Comparison of ENCODE assay signal across 21 cellular contexts in the genomic region with DNA sequence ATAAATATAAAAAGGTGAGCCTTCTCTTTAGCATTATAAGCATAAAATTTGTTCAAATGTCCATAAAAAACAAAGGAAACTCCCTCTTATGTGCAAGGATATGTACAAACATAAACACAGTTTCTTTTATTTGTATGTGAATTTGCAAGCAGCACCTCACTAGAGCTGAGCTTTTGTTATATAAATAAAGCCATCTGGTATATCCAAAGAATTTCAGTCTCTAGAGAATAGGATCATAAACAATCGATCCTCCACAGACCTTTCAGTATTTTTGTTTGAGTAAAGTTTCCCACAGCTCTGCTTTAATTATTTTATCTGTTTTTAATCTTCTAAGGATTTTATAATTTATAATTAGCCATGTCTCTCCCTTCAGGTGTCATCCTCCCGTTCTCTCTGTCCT.
A peak's percentile ranks its signal among the peaks of the same experiment; 100 is the strongest.
DNase-seq lines count a peak whose midpoint lies in the region; FAIRE-seq and TF ChIP-seq lines count a peak whose summit lies in the region.
"Had no signal": no experiment of that assay in that cellular context is flagged by ENCODE, and none has a peak within 500 bp of the region (broad histone marks: within the 10 kb centered on the region; RNA-seq: fewer than 3 reads in every experiment).

No MANE protein-coding gene starts in this region.

- peak overlapping the region; percentile 79 for H3K27ac Mint-ChIP-seq in osteocyte (ENCODE audit: unreplicated experiment)
- H3K27ac Mint-ChIP-seq in activated CD4-positive, alpha-beta memory T cell treated with anti-CD3 and anti-CD28 coated beads for 36 hours, result no peak overlapping the region
- H3K27ac Mint-ChIP-seq: activated B cell treated with CpG ODN at 0.5 μM for 24 hours; activated CD4-positive, alpha-beta memory T cell treated with anti-CD3 and anti-CD28 coated beads, Interleukin-2, amount 10 ng/mL, durations not matched to agents 7 days and 5 days; neural progenitor cell; type B pancreatic cell had no signal

- no peak overlapping the region for H3K4me3 Mint-ChIP-seq in osteocyte (ENCODE audit: unreplicated experiment)
- no peak overlapping the region for H3K4me3 Mint-ChIP-seq in activated CD4-positive, alpha-beta memory T cell treated with anti-CD3 and anti-CD28 coated beads for 36 hours
- H3K4me3 Mint-ChIP-seq: activated B cell treated with CpG ODN at 0.5 μM for 24 hours; activated CD4-positive, alpha-beta memory T cell treated with anti-CD3 and anti-CD28 coated beads, Interleukin-2, amount 10 ng/mL, durations not matched to agents 7 days and 5 days; neural progenitor cell; type B pancreatic cell had no signal

- peak; percentile 98 for FAIRE-seq in endometrium (lab: Jason Lieb, UNC)

- no peak for TF ChIP-seq CTCF in osteocyte (IDR thresholded peaks at IDR 0.05)

- H3K27me3 Mint-ChIP-seq in osteocyte (ENCODE audit: unreplicated experiment), result no peaks in the 10 kb centered on the region
- H3K27me3 Mint-ChIP-seq in activated CD4-positive, alpha-beta memory T cell treated with anti-CD3 and anti-CD28 coated beads for 36 hours, result peaks cover 6% of the 10 kb centered on the region
- H3K27me3 Mint-ChIP-seq: type B pancreatic cell had no signal

- H3K9me3 Mint-ChIP-seq in osteocyte (ENCODE audit: unreplicated experiment), result no peaks in the 10 kb centered on the region
- H3K9me3 Mint-ChIP-seq in activated CD4-positive, alpha-beta memory T cell treated with anti-CD3 and anti-CD28 coated beads for 36 hours, result no peaks in the 10 kb centered on the region
- H3K9me3 Mint-ChIP-seq: activated B cell treated with CpG ODN at 0.5 μM for 24 hours; activated CD4-positive, alpha-beta memory T cell treated with anti-CD3 and anti-CD28 coated beads, Interleukin-2, amount 10 ng/mL, durations not matched to agents 7 days and 5 days; neural progenitor cell; type B pancreatic cell had no signal

- intact Hi-C loops in activated CD4-positive, alpha-beta memory T cell treated with anti-CD3 and anti-CD28 coated beads for 36 hours (cut with micrococcal nuclease), result loop anchor here (5.0 to 10.0 kb wide), 3 partner anchors 101 to 631 kb away; no protein-coding TSS in a partner anchor

- H3K4me1 Mint-ChIP-seq in osteocyte (ENCODE audit: unreplicated experiment), result peaks cover 38% of the 10 kb centered on the region
- peaks cover 6% of the 10 kb centered on the region for H3K4me1 Mint-ChIP-seq in activated CD4-positive, alpha-beta memory T cell treated with anti-CD3 and anti-CD28 coated beads for 36 hours (ENCODE audit: low read depth)
- H3K4me1 Mint-ChIP-seq: activated B cell treated with CpG ODN at 0.5 μM for 24 hours had no signal

- POLR2A ChIA-PET in activated CD4-positive, alpha-beta memory T cell treated with anti-CD3 and anti-CD28 coated beads for 36 hours (lab: Charles Lee), result no interaction called here

- CTCF ChIA-PET in activated CD4-positive, alpha-beta memory T cell treated with anti-CD3 and anti-CD28 coated beads for 36 hours (lab: Charles Lee), result no interaction called here

- DNase-seq in NCI-H1092 treated with DMSO at 0.1 percent for 48 hours (lab: John Stamatoyannopoulos, UW) (peak; percentile 10), NCI-H1092 (lab: John Stamatoyannopoulos, UW) (no peak), NCI-H1694 (lab: John Stamatoyannopoulos, UW) (peak; percentile 52), osteocyte (ENCODE audit: extremely low spot score, unreplicated experiment) (no peak), NCI-H526 treated with DMSO at 0.1 percent for 48 hours (lab: John Stamatoyannopoulos, UW) (no peak), AG20443 (ENCODE audit: low spot score) (no peak)
- DNase-seq in activated CD4-positive, alpha-beta memory T cell treated with anti-CD3 and anti-CD28 coated beads for 36 hours, result no peak
- DNase-seq: 8988T; activated B cell treated with CpG ODN at 0.5 μM for 24 hours; activated CD4-positive, alpha-beta memory T cell treated with anti-CD3 and anti-CD28 coated beads, Interleukin-2, amount 10 ng/mL, durations not matched to agents 7 days and 5 days; activated gamma-delta T cell treated with Interleukin-2 at 50 U/mL for 16 hours; activated T-cell treated with anti-CD3 and anti-CD28 coated beads for 4 hours; caudate nucleus; dorsolateral prefrontal cortex; NK-92 treated with Interleukin-12 subunit alpha and Interleukin-12 subunit beta, amount 100 ng/mL, for 24 hours; spleen; stimulated activated CD4-positive, alpha-beta T cell treated with anti-CD3 and anti-CD28 coated beads, Interleukin-4, amount 100 ng/mL, for 4 hours; T-helper 9 cell had no signal

- no peaks in the 10 kb centered on the region for H3K36me3 Mint-ChIP-seq in osteocyte (ENCODE audit: unreplicated experiment)
- no peaks in the 10 kb centered on the region for H3K36me3 Mint-ChIP-seq in activated CD4-positive, alpha-beta memory T cell treated with anti-CD3 and anti-CD28 coated beads for 36 hours
- H3K36me3 Mint-ChIP-seq: neural progenitor cell, type B pancreatic cell had no signal

Comparison
In these comparisons a context has a peak if more than half of its experiments do, and no peak if none do; other contexts are left out.
1. DNase-seq: peak in NCI-H1092 treated with DMSO at 0.1 percent for 48 hours (single experiment) and NCI-H1694 (single experiment); none in NCI-H1092 (single experiment), osteocyte (single experiment), activated CD4-positive, alpha-beta memory T cell treated with anti-CD3 and anti-CD28 coated beads for 36 hours (single experiment), NCI-H526 treated with DMSO at 0.1 percent for 48 hours (single experiment) and AG20443 (single experiment).